17 cellular contexts compared by ENCODE assay signal in genomic region chr2:150110548-150110947, GRCh38.
"Had no signal": no experiment of that assay in that cellular context is flagged by ENCODE, and none has a peak within 500 bp of the region (broad histone marks: within the 10 kb centered on the region; RNA-seq: fewer than 3 reads in every experiment).

No MANE protein-coding gene starts in this region.

- H3K27me3 ChIP-seq: left lung, pancreas, sigmoid colon, testis, upper lobe of left lung had no signal

- H3K4me1 ChIP-seq: left lung, pancreas, sigmoid colon, testis, upper lobe of left lung had no signal

- H3K36me3 ChIP-seq: left lung, pancreas, sigmoid colon, upper lobe of left lung had no signal

- DNase-seq: activated B cell treated with CpG ODN at 0.5 μM for 24 hours; activated CD4-positive, alpha-beta T cell treated with anti-CD3 and anti-CD28 coated beads for 48 hours; activated CD8-positive, alpha-beta memory T cell treated with anti-CD3 and anti-CD28 coated beads for 24 hours; activated gamma-delta T cell treated with Interleukin-2 at 50 U/mL for 16 hours; activated naive CD8-positive, alpha-beta T cell treated with anti-CD3 and anti-CD28 coated beads for 36 hours; aorta; hippocampal formation; left lung; naive thymus-derived CD8-positive, alpha-beta T cell; pancreas; sigmoid colon; stimulated activated CD4-positive, alpha-beta T cell treated with anti-CD3 and anti-CD28 coated beads, Interleukin-1b, Interleukin-23, amount 100 ng/mL, for 48 hours; stimulated activated naive CD8-positive, alpha-beta T cell treated with anti-CD3 and anti-CD28 coated beads, Interleukin-15, amount 100 ng/mL, for 72 hours; T-helper 17 cell; testis; upper lobe of left lung had no signal

- H3K4me3 ChIP-seq: left lung, pancreas, sigmoid colon, testis, upper lobe of left lung had no signal

- H3K9me3 ChIP-seq: pancreas, sigmoid colon, testis, upper lobe of left lung had no signal

- FAIRE-seq: keratinocyte, pancreas had no signal

- ATAC-seq: left lung; naive thymus-derived CD8-positive, alpha-beta T cell; pancreas; stimulated activated naive CD8-positive, alpha-beta T cell treated with anti-CD3 and anti-CD28 coated beads, Interleukin-15, amount 100 ng/mL, for 72 hours; T-helper 17 cell had no signal

- H3K27ac ChIP-seq: left lung, pancreas, sigmoid colon, testis, upper lobe of left lung had no signal
